In the genomic region with DNA sequence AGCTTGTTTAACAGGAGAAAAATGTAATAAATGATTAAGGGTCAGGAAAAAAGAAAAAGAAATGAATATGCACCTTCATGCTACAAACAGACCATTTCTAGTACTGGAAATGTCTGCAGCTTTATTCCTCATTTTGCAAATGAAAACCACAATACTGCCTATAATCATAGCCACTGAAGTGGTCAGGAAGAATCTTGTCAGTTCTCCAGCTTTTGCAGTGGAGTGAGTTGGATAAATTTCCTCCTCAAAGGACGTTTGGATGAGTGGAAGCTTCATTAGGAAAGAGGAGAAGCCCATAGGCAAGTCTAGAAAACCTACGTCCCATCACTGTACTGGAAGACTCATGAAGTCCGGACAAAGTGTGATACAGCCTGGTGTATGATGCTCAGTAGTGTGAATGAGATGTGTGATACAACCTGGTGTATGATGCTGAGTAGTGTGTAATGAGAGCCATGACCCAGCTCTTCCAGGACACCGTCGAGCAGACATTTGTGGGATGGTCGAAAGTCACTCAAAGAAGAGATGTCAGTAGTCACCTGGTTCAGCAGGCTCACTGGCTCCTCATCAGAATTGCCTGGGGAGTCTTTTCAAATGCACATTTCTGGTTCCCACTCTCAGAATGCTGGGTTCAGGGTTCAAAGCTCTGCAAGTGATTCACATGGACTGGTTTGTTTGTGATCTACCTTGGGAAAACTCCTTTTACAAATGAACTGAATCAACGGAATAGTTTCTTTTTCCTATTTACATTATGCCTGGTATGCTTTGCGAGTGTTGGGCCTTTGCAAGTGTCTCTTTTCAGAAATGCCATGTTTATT, we compare ENCODE assay signal across 18 cellular contexts.
DNase-seq lines count a peak whose midpoint lies in the region; ATAC-seq, FAIRE-seq and TF ChIP-seq lines count a peak whose summit lies in the region.
"Had no signal": no experiment of that assay in that cellular context is flagged by ENCODE, and none has a peak within 500 bp of the region (broad histone marks: within the 10 kb centered on the region; RNA-seq: fewer than 3 reads in every experiment).

No MANE protein-coding gene starts in this region.

- in situ Hi-C loops in Panc1 (cut with HindIII; ENCODE audit: low pct_unique_long_range_greater_than_20kb, low sequenced_read_pairs): no loop called here

- H4K8ac ChIP-seq in H1 (ENCODE audit: extremely low read depth, insufficient read depth, low read length): no peak overlapping the region
- no peak overlapping the region for H4K8ac ChIP-seq in mesenchymal stem cell (ENCODE audit: low read length)

- H3K27ac ChIP-seq in Panc1 (ENCODE audit: low read length) (peak overlapping the region; percentile 100), H1 (ENCODE audit: low read depth, low read length) (no peak overlapping the region), mesenchymal stem cell (ENCODE audit: low read length, poor library complexity, severe bottlenecking) (no peak overlapping the region)
- H3K27ac ChIP-seq: HL-60, KMS-11 had no signal

- ATAC-seq in Panc1 (peak; percentile 61; the same call in 1 of the 2 replicates), GM19397 (IDR thresholded peaks at IDR 0.05; ENCODE audit: unreplicated experiment) (no peak)

- no peaks in the 10 kb centered on the region for H3K79me1 ChIP-seq in H1 (ENCODE audit: low read depth, low read length)
- no peaks in the 10 kb centered on the region for H3K79me1 ChIP-seq in mesenchymal stem cell (replicated peaks; ENCODE audit: low read length, poor library complexity, severe bottlenecking)

- FAIRE-seq in GM19239 (lab: Jason Lieb, UNC) (peak; percentile 33), H1 (lab: Jason Lieb, UNC) (no peak)

- intact Hi-C loops in Panc1 (cut with micrococcal nuclease; ENCODE audit: unreplicated experiment): no loop called here

- no peak for TF ChIP-seq POLR2A in H1 (IDR thresholded peaks at IDR 0.05; ENCODE audit: control extremely low read depth in 1 of 2, low read depth in 2 of 2, low read length in 2 of 2)

- H2BK12ac ChIP-seq in H1 (ENCODE audit: low read depth, low read length) (no peak overlapping the region), mesenchymal stem cell (ENCODE audit: low read length in 2 of 2) (peak overlapping the region in 1 of 2 experiments; percentile 38)

- CTCF ChIA-PET in Panc1 (lab: Charles Lee) (interaction anchor here (0.6 kb wide), 1 partner anchor 21 kb away, joined by 3 read pairs; no protein-coding TSS in a partner anchor), H1 (lab: Charles Lee; ENCODE audit: partially characterized antibody) (interaction anchor here (0.6 to 1.0 kb wide), 2 partner anchors 141 to 1358 kb away, joined by 3 read pairs; no protein-coding TSS in a partner anchor)

- H4K20me1 ChIP-seq in H1 (replicated peaks in 1 of 2; ENCODE audit: control insufficient read depth in 1 of 2, insufficient read depth in 2 of 2, low read length in 2 of 2): no peaks in the 10 kb centered on the region

- H2AFZ ChIP-seq in H1 (ENCODE audit: low read length) (no peak overlapping the region), mesenchymal stem cell (ENCODE audit: low read depth, low read length) (no peak overlapping the region)

- no peaks in the 10 kb centered on the region for H3K27me3 ChIP-seq in Panc1 (ENCODE audit: control insufficient read depth, insufficient read depth, low read length)
- peaks cover 0 to 1% (median 0%) of the 10 kb centered on the region in 4 experiments; a peak in 1 of 7 replicates for H3K27me3 ChIP-seq in H1 (replicated peaks in 1 of 4; ENCODE audit: control insufficient read depth in 3 of 4, extremely low read depth in 1 of 4, insufficient read depth in 3 of 4, low read length in 3 of 4)
- H3K27me3 ChIP-seq in mesenchymal stem cell (ENCODE audit: control insufficient read depth in 1 of 2, insufficient read depth in 1 of 2, low read length in 2 of 2): no peaks in the 10 kb centered on the region
- H3K27me3 ChIP-seq in BE2C: no peaks in the 10 kb centered on the region
- H3K27me3 ChIP-seq: MG63 had no signal

- H2BK20ac ChIP-seq in H1 (ENCODE audit: low read length): no peak overlapping the region

- H3K9me3 ChIP-seq in Panc1 (ENCODE audit: control insufficient read depth, insufficient read depth, low read depth, low read length): peaks cover 4% of the 10 kb centered on the region; the same call in 1 of the 2 replicates
- H3K9me3 ChIP-seq in H1 (ENCODE audit: insufficient read depth in 2 of 2, low read depth in 1 of 2, low read length in 1 of 2): no peaks in the 10 kb centered on the region
- no peaks in the 10 kb centered on the region for H3K9me3 ChIP-seq in mesenchymal stem cell (ENCODE audit: control insufficient read depth, low read length)
- H3K9me3 ChIP-seq in BE2C: no peaks in the 10 kb centered on the region
- H3K9me3 ChIP-seq: MG63 had no signal

- no peaks in the 10 kb centered on the region for H3K23me2 ChIP-seq in H1 (ENCODE audit: low read depth, low read length)

- H3K14ac ChIP-seq in H1 (ENCODE audit: insufficient read length) (no peak overlapping the region), mesenchymal stem cell (ENCODE audit: low read length in 2 of 2) (no peak overlapping the region)

- H3K4me3 ChIP-seq in Panc1 (ENCODE audit: low read depth in 2 of 2, low read length in 2 of 2) (no peak overlapping the region), H1 (ENCODE audit: extremely low read depth in 1 of 4, insufficient read depth in 2 of 4, low read depth in 3 of 4, low read length in 4 of 4) (peak overlapping the region in 1 of 4 experiments; percentile 16; a peak in 1 of 8 replicates), mesenchymal stem cell (ENCODE audit: insufficient read depth in 1 of 2, low read depth in 1 of 2, low read length in 2 of 2) (no peak overlapping the region), BE2C (ENCODE audit: low read depth, low read length) (no peak overlapping the region)
- H3K4me3 ChIP-seq: MG63 had no signal

- POLR2A ChIA-PET in Panc1 (lab: Charles Lee): interaction anchor here (0.6 to 0.8 kb wide), 2 partner anchors 13 to 23 kb away, joined by 3 read pairs; no protein-coding TSS in a partner anchor
- POLR2A ChIA-PET in H1 (lab: Charles Lee; ENCODE audit: partially characterized antibody): no interaction called here

- no peak for TF ChIP-seq CTCF in Panc1 (IDR thresholded peaks at IDR 0.05)
- TF ChIP-seq CTCF in H1 (IDR thresholded peaks at IDR 0.05; ENCODE audit: control extremely low read depth in 1 of 3, insufficient read depth in 1 of 3, low read depth in 1 of 3, low read length in 3 of 3): no peak
- no peak for TF ChIP-seq CTCF in BE2C (IDR thresholded peaks at IDR 0.05; ENCODE audit: low read depth, low read length)

- TF ChIP-seq RAD21 in H1 (IDR thresholded peaks at IDR 0.05 in 1 of 2, conservative IDR thresholded peaks at IDR 0.05 in 1 of 2; ENCODE audit: low read depth in 2 of 2, low read length in 2 of 2): no peak

- H3K56ac ChIP-seq in H1 (replicated peaks; ENCODE audit: insufficient read length, low read depth, low read length): no peak overlapping the region

- peaks cover 48% of the 10 kb centered on the region for H3K4me1 ChIP-seq in Panc1 (ENCODE audit: control insufficient read depth, insufficient read depth, low read length)
- H3K4me1 ChIP-seq in H1 (replicated peaks in 1 of 4; ENCODE audit: control insufficient read depth in 3 of 4, insufficient read depth in 4 of 4, low read length in 3 of 4): peaks cover 0 to 6% (median 3%) of the 10 kb centered on the region in 4 experiments; a peak in 4 of 7 replicates
- H3K4me1 ChIP-seq in mesenchymal stem cell (ENCODE audit: control insufficient read depth, insufficient read depth, low read depth, low read length): no peaks in the 10 kb centered on the region
- H3K4me1 ChIP-seq in BE2C: no peaks in the 10 kb centered on the region

- no TSS peak for BruUV-seq in Panc1 (replicated peaks; lab: Mats Ljungman, UMichigan)

- WGBS in H1 (ENCODE audit: extremely low coverage in 1 of 2, insufficient coverage in 1 of 2, insufficient read length in 1 of 2, insufficient replicate concordance in 2 of 2, low coverage in 1 of 2, low lambda C conversion rate in 2 of 2, missing lambda C conversion rate in 1 of 2), 2 experiments: 64% methylated on average over 8 of the region's 8 CpGs; no CpG with 5 or more reads in 1 of the 2 experiments
- WGBS in mesenchymal stem cell: 86% methylated on average over 8 of the region's 8 CpGs

- H3K18ac ChIP-seq in H1 (ENCODE audit: extremely low read depth, low read length): no peak overlapping the region
- peak overlapping the region in 1 of 2 experiments; percentile 62 for H3K18ac ChIP-seq in mesenchymal stem cell (ENCODE audit: low read depth in 1 of 2, low read length in 2 of 2)

- H2BK15ac ChIP-seq in H1 (ENCODE audit: low read length) (no peak overlapping the region), mesenchymal stem cell (ENCODE audit: low read depth, poor library complexity, severe bottlenecking) (no peak overlapping the region)

- H2AK5ac ChIP-seq in H1 (ENCODE audit: low read depth, low read length) (no peak overlapping the region), mesenchymal stem cell (ENCODE audit: low read length, severe bottlenecking) (no peak overlapping the region)

- DNase-seq in GM19239 (ENCODE audit: insufficient read length, low spot score) (no peak), Panc1 (ENCODE audit: low read depth, low spot score) (no peak), H1 (ENCODE audit: low read depth in 1 of 2, low spot score in 2 of 2) (no peak), mesenchymal stem cell (no peak), EL (no peak), BE2C (no peak)
- DNase-seq: C1 segment of cervical spinal cord, DMS 273 treated with DMSO at 0.1 percent for 48 hours, MG63, NCI-H1105 treated with DMSO at 0.1 percent for 48 hours, NCI-H187 treated with DMSO at 0.1 percent for 48 hours, NCI-H2171, NCI-H446 treated with DMSO at 0.1 percent for 48 hours, NCI-H748 treated with DMSO at 0.1 percent for 48 hours, SIG-M5 had no signal

- no peak overlapping the region for H4K5ac ChIP-seq in H1 (ENCODE audit: insufficient read length, low read depth, low read length)

- H3K23ac ChIP-seq in H1 (ENCODE audit: insufficient read length) (no peak overlapping the region), mesenchymal stem cell (ENCODE audit: low read length in 2 of 2) (no peak overlapping the region)

- H3K4ac ChIP-seq in H1 (replicated peaks; ENCODE audit: insufficient read length, low read depth, low read length): no peak overlapping the region
- H3K4ac ChIP-seq in mesenchymal stem cell (ENCODE audit: low read depth in 1 of 2, low read length in 2 of 2): peak overlapping the region; percentile 6 to 43

- no peak overlapping the region for H4K91ac ChIP-seq in H1 (replicated peaks; ENCODE audit: insufficient read length, low read length)
- H4K91ac ChIP-seq in mesenchymal stem cell (ENCODE audit: low read length): no peak overlapping the region

- no peaks in the 10 kb centered on the region for H3K79me2 ChIP-seq in H1 (ENCODE audit: control insufficient read depth in 1 of 2, insufficient read depth in 2 of 2, low read length in 2 of 2)

- H3K4me2 ChIP-seq in H1 (ENCODE audit: insufficient read depth in 1 of 2, low read depth in 2 of 2, low read length in 2 of 2) (peak overlapping the region; percentile 1 to 32; a peak in 2 of 4 replicates), mesenchymal stem cell (ENCODE audit: low read length, poor library complexity, severe bottlenecking) (no peak overlapping the region)
- H3K4me2 ChIP-seq: KMS-11 had no signal

- no peak overlapping the region for H2BK5ac ChIP-seq in H1 (ENCODE audit: low read depth, low read length)
- no peak overlapping the region for H2BK5ac ChIP-seq in mesenchymal stem cell (ENCODE audit: low read depth, low read length, poor library complexity, severe bottlenecking)

- no peaks in the 10 kb centered on the region; the same call in 1 of the 2 replicates for H3K36me3 ChIP-seq in Panc1 (ENCODE audit: control insufficient read depth, insufficient read depth, low read length)
- H3K36me3 ChIP-seq in H1 (ENCODE audit: control insufficient read depth in 2 of 4, insufficient read depth in 4 of 4, low read length in 3 of 4): no peaks in the 10 kb centered on the region
- H3K36me3 ChIP-seq in mesenchymal stem cell (ENCODE audit: control insufficient read depth in 1 of 2, insufficient read depth in 2 of 2, low read depth in 1 of 2, low read length in 2 of 2): no peaks in the 10 kb centered on the region
- no peaks in the 10 kb centered on the region for H3K36me3 ChIP-seq in BE2C
- H3K36me3 ChIP-seq: MG63 had no signal

- H3K9ac ChIP-seq in H1 (replicated peaks in 1 of 4; ENCODE audit: extremely low read depth in 1 of 4, low read depth in 3 of 4, low read length in 3 of 4) (no peak overlapping the region), mesenchymal stem cell (ENCODE audit: low read length) (no peak overlapping the region)
- H3K9ac ChIP-seq: KMS-11 had no signal

- H2BK120ac ChIP-seq in H1 (replicated peaks; ENCODE audit: low read depth, low read length) (no peak overlapping the region), mesenchymal stem cell (ENCODE audit: low read depth, low read length) (no peak overlapping the region)

- TF ChIP-seq EP300 in H1 (IDR thresholded peaks at IDR 0.05; ENCODE audit: borderline replicate concordance in 1 of 2, low read depth in 2 of 2, low read length in 2 of 2): no peak
